Comparison of ENCODE assay signal across 1 cellular context in genomic region chr6:136739071-136739470, GRCh38.
A peak's percentile ranks its signal among the peaks of the same experiment; 100 is the strongest.
TF ChIP-seq lines count a peak whose summit lies in the region.

No MANE protein-coding gene starts in this region.

TF ChIP-seq in K562, 482 proteins besides CTCF, POLR2A, EP300 and RAD21 (continued from another document and continues in another):
- TF ChIP-seq KDM1A (IDR thresholded peaks at IDR 0.05), result 0 out of 4 replicates have a peak, but pooled peaks of 1 of the 2 experiments have one; percentile 0
- TF ChIP-seq IRF9 (tag; IDR thresholded peaks at IDR 0.05), result peak; percentile 74; the same call in 1 of the 2 replicates
- peak; percentile 90 for TF ChIP-seq ZNF311 (CRISPR knock-in tag; IDR thresholded peaks at IDR 0.05)
- peak; percentile 81; the same call in 1 of the 2 replicates for TF ChIP-seq ERF (CRISPR knock-in tag; IDR thresholded peaks at IDR 0.05)
- TF ChIP-seq GTF2A2 (tag; IDR thresholded peaks at IDR 0.05), result no peak
- peak; percentile 48; the same call in 1 of the 2 replicates for TF ChIP-seq ARID3B (CRISPR knock-in tag; IDR thresholded peaks at IDR 0.05; ENCODE audit: borderline replicate concordance)
- 0 out of 2 replicates have a peak, but pooled peaks have one; percentile 3 for TF ChIP-seq TRIM28 (IDR thresholded peaks at IDR 0.05)
- TF ChIP-seq, protein P1, sequence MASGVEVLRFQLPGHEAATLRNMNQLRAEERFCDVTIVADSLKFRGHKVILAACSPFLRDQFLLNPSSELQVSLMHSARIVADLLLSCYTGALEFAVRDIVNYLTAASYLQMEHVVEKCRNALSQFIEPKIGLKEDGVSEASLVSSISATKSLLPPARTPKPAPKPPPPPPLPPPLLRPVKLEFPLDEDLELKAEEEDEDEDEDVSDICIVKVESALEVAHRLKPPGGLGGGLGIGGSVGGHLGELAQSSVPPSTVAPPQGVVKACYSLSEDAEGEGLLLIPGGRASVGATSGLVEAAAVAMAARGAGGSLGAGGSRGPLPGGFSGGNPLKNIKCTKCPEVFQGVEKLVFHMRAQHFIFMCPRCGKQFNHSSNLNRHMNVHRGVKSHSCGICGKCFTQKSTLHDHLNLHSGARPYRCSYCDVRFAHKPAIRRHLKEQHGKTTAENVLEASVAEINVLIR (CRISPR knock-in tag; IDR thresholded peaks at IDR 0.05), result peak; percentile 35; the same call in 1 of the 2 replicates
- TF ChIP-seq ZNF134 (CRISPR knock-in tag; conservative IDR thresholded peaks at IDR 0.05), result 0 out of 2 replicates have a peak, but pooled peaks have one; percentile 22
- TF ChIP-seq RREB1 (CRISPR knock-in tag; IDR thresholded peaks at IDR 0.05), result peak; percentile 80
- 0 out of 2 replicates have a peak, but pooled peaks have one; percentile 22 for TF ChIP-seq ZNF140 (CRISPR knock-in tag; IDR thresholded peaks at IDR 0.05)
- TF ChIP-seq HDAC8 (tag; IDR thresholded peaks at IDR 0.05), result 0 out of 2 replicates have a peak, but pooled peaks have one; percentile 36
- TF ChIP-seq, protein P2, sequence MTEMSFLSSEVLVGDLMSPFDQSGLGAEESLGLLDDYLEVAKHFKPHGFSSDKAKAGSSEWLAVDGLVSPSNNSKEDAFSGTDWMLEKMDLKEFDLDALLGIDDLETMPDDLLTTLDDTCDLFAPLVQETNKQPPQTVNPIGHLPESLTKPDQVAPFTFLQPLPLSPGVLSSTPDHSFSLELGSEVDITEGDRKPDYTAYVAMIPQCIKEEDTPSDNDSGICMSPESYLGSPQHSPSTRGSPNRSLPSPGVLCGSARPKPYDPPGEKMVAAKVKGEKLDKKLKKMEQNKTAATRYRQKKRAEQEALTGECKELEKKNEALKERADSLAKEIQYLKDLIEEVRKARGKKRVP (CRISPR knock-in tag; IDR thresholded peaks at IDR 0.05), result peak; percentile 63; the same call in 1 of the 2 replicates
- peak; percentile 41; the same call in 1 of the 2 replicates for TF ChIP-seq MECOM (CRISPR knock-in tag; IDR thresholded peaks at IDR 0.05)
- peak; percentile 74 for TF ChIP-seq E2F3 (CRISPR knock-in tag; IDR thresholded peaks at IDR 0.05)
- TF ChIP-seq KLF6 (CRISPR knock-in tag; IDR thresholded peaks at IDR 0.05; ENCODE audit: borderline replicate concordance), result peak; percentile 76
- TF ChIP-seq ZNF445 (CRISPR knock-in tag; IDR thresholded peaks at IDR 0.05; ENCODE audit: low read depth), result 0 out of 2 replicates have a peak, but pooled peaks have one; percentile 13
- 0 out of 2 replicates have a peak, but pooled peaks have one; percentile 47 for TF ChIP-seq ZNF79 (CRISPR knock-in tag; IDR thresholded peaks at IDR 0.05; ENCODE audit: low read depth)
- TF ChIP-seq, protein P3, sequence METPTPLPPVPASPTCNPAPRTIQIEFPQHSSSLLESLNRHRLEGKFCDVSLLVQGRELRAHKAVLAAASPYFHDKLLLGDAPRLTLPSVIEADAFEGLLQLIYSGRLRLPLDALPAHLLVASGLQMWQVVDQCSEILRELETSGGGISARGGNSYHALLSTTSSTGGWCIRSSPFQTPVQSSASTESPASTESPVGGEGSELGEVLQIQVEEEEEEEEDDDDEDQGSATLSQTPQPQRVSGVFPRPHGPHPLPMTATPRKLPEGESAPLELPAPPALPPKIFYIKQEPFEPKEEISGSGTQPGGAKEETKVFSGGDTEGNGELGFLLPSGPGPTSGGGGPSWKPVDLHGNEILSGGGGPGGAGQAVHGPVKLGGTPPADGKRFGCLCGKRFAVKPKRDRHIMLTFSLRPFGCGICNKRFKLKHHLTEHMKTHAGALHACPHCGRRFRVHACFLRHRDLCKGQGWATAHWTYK (CRISPR knock-in tag; IDR thresholded peaks at IDR 0.05), result peak; percentile 58; the same call in 1 of the 2 replicates
- peak; percentile 48; the same call in 1 of the 2 replicates for TF ChIP-seq ZSCAN32 (CRISPR knock-in tag; IDR thresholded peaks at IDR 0.05)
- no peak for TF ChIP-seq NR2C1 (IDR thresholded peaks at IDR 0.05)
- peak; percentile 66 for TF ChIP-seq NR2C1 (tag; IDR thresholded peaks at IDR 0.05)
- TF ChIP-seq MIER1 (IDR thresholded peaks at IDR 0.05; ENCODE audit: low read depth), result no peak
- TF ChIP-seq CREB3 (tag; conservative IDR thresholded peaks at IDR 0.05; ENCODE audit: low read depth), result 0 out of 2 replicates have a peak, but pooled peaks have one; percentile 75
- TF ChIP-seq, protein P4, sequence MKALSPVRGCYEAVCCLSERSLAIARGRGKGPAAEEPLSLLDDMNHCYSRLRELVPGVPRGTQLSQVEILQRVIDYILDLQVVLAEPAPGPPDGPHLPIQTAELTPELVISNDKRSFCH (CRISPR knock-in tag; IDR thresholded peaks at IDR 0.05), result no peak
- TF ChIP-seq, protein P4 (tag; IDR thresholded peaks at IDR 0.05), result peak; percentile 93
- TF ChIP-seq ZZZ3 (IDR thresholded peaks at IDR 0.05), result no peak
- TF ChIP-seq ZNF561 (CRISPR knock-in tag; conservative IDR thresholded peaks at IDR 0.05), result 0 out of 2 replicates have a peak, but pooled peaks have one; percentile 42
- TF ChIP-seq NCOR1 (IDR thresholded peaks at IDR 0.05), result no peak
- no peak for TF ChIP-seq ZNF143 (CRISPR knock-in tag; IDR thresholded peaks at IDR 0.05)
- TF ChIP-seq E2F8 (IDR thresholded peaks at IDR 0.05; ENCODE audit: low read depth, partially characterized antibody), result no peak
- peak; percentile 65; the same call in 1 of the 2 replicates for TF ChIP-seq ZNF398 (CRISPR knock-in tag; IDR thresholded peaks at IDR 0.05)
- peak; percentile 66; the same call in 1 of the 2 replicates for TF ChIP-seq ZBTB17 (CRISPR knock-in tag; IDR thresholded peaks at IDR 0.05)
- TF ChIP-seq HIVEP1 (CRISPR knock-in tag; IDR thresholded peaks at IDR 0.05), result peak; percentile 62; the same call in 1 of the 2 replicates
- peak; percentile 58; the same call in 1 of the 2 replicates for TF ChIP-seq CXXC5 (CRISPR knock-in tag; IDR thresholded peaks at IDR 0.05)
- no peak for TF ChIP-seq FUS (optimal IDR thresholded peaks at IDR 0.05; ENCODE audit: low read depth, low read length)
- no peak for TF ChIP-seq TEAD4 (IDR thresholded peaks at IDR 0.05; ENCODE audit: low read length)
- 0 out of 2 replicates have a peak, but pooled peaks have one; percentile 19 for TF ChIP-seq TEAD4 (CRISPR knock-in tag; IDR thresholded peaks at IDR 0.05; ENCODE audit: borderline replicate concordance)
- TF ChIP-seq ZNF589 (CRISPR knock-in tag; IDR thresholded peaks at IDR 0.05; ENCODE audit: low read depth), result 0 out of 2 replicates have a peak, but pooled peaks have one; percentile 18
- TF ChIP-seq TRIM24 (IDR thresholded peaks at IDR 0.05), result 0 out of 4 replicates have a peak, but pooled peaks of 1 of the 2 experiments have one; percentile 2
- TF ChIP-seq ESRRA (IDR thresholded peaks at IDR 0.05; ENCODE audit: borderline replicate concordance, low read depth), result no peak
